In genomic region chr4:13331827-13332226, GRCh38 we compare ENCODE assay signal across 14 cellular contexts.
DNase-seq lines count a peak whose midpoint lies in the region; ATAC-seq and TF ChIP-seq lines count a peak whose summit lies in the region.
"Had no signal": no experiment of that assay in that cellular context is flagged by ENCODE, and none has a peak within 500 bp of the region (broad histone marks: within the 10 kb centered on the region; RNA-seq: fewer than 3 reads in every experiment).

No MANE protein-coding gene starts in this region.

- DNase-seq in Right ventricle myocardium superior = no peak
- DNase-seq in cardiac septum (ENCODE audit: low spot score) = no peak
- peak; percentile 30 for DNase-seq in NCI-H69 (lab: John Stamatoyannopoulos, UW)
- no peak for DNase-seq in upper lobe of right lung
- no peak for DNase-seq in NOMO-1 treated with DMSO at 0.1 percent for 48 hours (lab: John Stamatoyannopoulos, UW; ENCODE audit: unreplicated experiment)
- DNase-seq: BE2C; Caco-2; CD8-positive, alpha-beta T cell; HCEC 1CT; HFFc6 had no signal

- TF ChIP-seq CTCF in VCaP (conservative IDR thresholded peaks at IDR 0.05) (no peak), upper lobe of right lung (IDR thresholded peaks at IDR 0.05) (no peak)

- H3K36me3 ChIP-seq in upper lobe of right lung = no peaks in the 10 kb centered on the region
- H3K36me3 ChIP-seq: BE2C had no signal

- peak; percentile 39 for ATAC-seq in Right ventricle myocardium superior (ENCODE audit: poor library complexity)
- ATAC-seq in upper lobe of right lung = peak; percentile 30
- no peak for ATAC-seq in GM21723 (IDR thresholded peaks at IDR 0.05; ENCODE audit: unreplicated experiment)
- ATAC-seq: A549; CD8-positive, alpha-beta T cell had no signal

- peak overlapping the region; percentile 22; the same call in 1 of the 2 replicates for H3K27ac ChIP-seq in VCaP
- no peak overlapping the region for H3K27ac ChIP-seq in upper lobe of right lung
- H3K27ac ChIP-seq: A549, HL-60 had no signal

- no peaks in the 10 kb centered on the region for H3K27me3 ChIP-seq in upper lobe of right lung
- H3K27me3 ChIP-seq: BE2C had no signal

- H3K4me1 ChIP-seq in upper lobe of right lung = no peaks in the 10 kb centered on the region
- H3K4me1 ChIP-seq: A549, BE2C, Caco-2 had no signal

- no peak overlapping the region for H3K4me3 ChIP-seq in upper lobe of right lung
- H3K4me3 ChIP-seq: A549 had no signal

- intact Hi-C loops in Right ventricle myocardium superior (cut with DNase I) (no loop called here), cardiac septum (cut with DNase I) (no loop called here), upper lobe of right lung (cut with DNase I) (no loop called here)

- no peaks in the 10 kb centered on the region for H3K9me3 ChIP-seq in upper lobe of right lung
- H3K9me3 ChIP-seq: A549, BE2C, Caco-2 had no signal
